In the genomic region with DNA sequence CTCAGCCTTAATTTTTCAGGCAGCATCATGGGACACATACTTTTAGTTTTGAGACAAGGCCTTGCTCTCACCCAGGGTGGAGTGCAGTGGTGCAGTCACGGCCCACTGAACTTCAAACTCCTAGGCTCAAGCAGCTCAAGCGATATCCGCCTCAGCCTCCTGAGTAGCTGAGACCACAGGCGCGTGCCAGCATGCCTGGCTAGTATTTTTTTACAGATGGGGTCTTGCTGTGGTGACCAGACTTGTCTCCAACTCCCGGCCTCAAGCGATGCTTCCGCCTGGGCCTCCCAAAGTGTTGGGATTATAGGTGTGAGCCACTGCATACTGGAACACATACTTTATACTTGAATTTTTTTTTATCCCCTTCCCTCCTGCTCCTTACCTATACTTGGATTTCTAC, we compare ENCODE assay signal across 16 cellular contexts. TPM values are rescaled to one million over a fixed set of nuclear protein-coding genes. Genes with fewer than 3 reads are reported as not detected.
DNase-seq lines count a peak whose midpoint lies in the region; ATAC-seq and TF ChIP-seq lines count a peak whose summit lies in the region.
"Had no signal": no experiment of that assay in that cellular context is flagged by ENCODE, and none has a peak within 500 bp of the region (broad histone marks: within the 10 kb centered on the region; RNA-seq: fewer than 3 reads in every experiment).

No MANE protein-coding gene starts in this region.

- TF ChIP-seq CTCF in esophagus muscularis mucosa (IDR thresholded peaks at IDR 0.05) (no peak), neutrophil (IDR thresholded peaks at IDR 0.05) (no peak), type B pancreatic cell (conservative IDR thresholded peaks at IDR 0.05) (no peak)

- peak; percentile 28 for DNase-seq in Right ventricle myocardium superior
- DNase-seq in Right ventricle myocardium inferior (ENCODE audit: missing footprints), result no peak
- no peak for DNase-seq in esophagus muscularis mucosa (ENCODE audit: extremely low spot score)
- DNase-seq in type B pancreatic cell (ENCODE audit: extremely low spot score, unreplicated experiment), result no peak
- no peak for DNase-seq in NCI-H748 (lab: John Stamatoyannopoulos, UW; ENCODE audit: unreplicated experiment)
- no peak for DNase-seq in CD4-positive, alpha-beta memory T cell
- DNase-seq: CD4-positive, alpha-beta T cell; KG1; NCI-H2171; NCI-H82; RPMI8226; upper lobe of left lung had no signal

- CTCF ChIA-PET in CD4-positive, alpha-beta memory T cell (lab: Charles Lee; ENCODE audit: partially characterized antibody), result interaction anchor here (1.0 to 4.8 kb wide), 3 partner anchors 9 to 15 kb away, joined by 3 to 61 read pairs (median 4); no protein-coding TSS in a partner anchor

- POLR2A ChIA-PET in CD4-positive, alpha-beta memory T cell (lab: Charles Lee; ENCODE audit: partially characterized antibody), result interaction anchor here (0.6 to 3.8 kb wide), 3 partner anchors 15 to 645 kb away, joined by 3 to 27 read pairs (median 3); no protein-coding TSS in a partner anchor

- no peaks in the 10 kb centered on the region for H3K9me3 Mint-ChIP-seq in type B pancreatic cell
- no peaks in the 10 kb centered on the region for H3K9me3 Mint-ChIP-seq in CD4-positive, alpha-beta memory T cell
- H3K9me3 Mint-ChIP-seq: CD4-positive, alpha-beta T cell; WTC11 had no signal

- WGBS in esophagus muscularis mucosa, result 93% methylated on average over 8 of the region's 8 CpGs

- no peaks in the 10 kb centered on the region for H3K9me3 ChIP-seq in esophagus muscularis mucosa
- H3K9me3 ChIP-seq in neutrophil, result no peaks in the 10 kb centered on the region
- no peaks in the 10 kb centered on the region for H3K9me3 ChIP-seq in CD4-positive, alpha-beta memory T cell (ENCODE audit: control insufficient read depth in 1 of 2, low read length in 2 of 2)
- H3K9me3 ChIP-seq: A549, upper lobe of left lung had no signal

- intact Hi-C loops in Right ventricle myocardium superior (cut with DNase I) (no loop called here), Right ventricle myocardium inferior (cut with DNase I) (loop anchor here (5.0 kb wide), 1 partner anchor 41 kb away; a partner anchor contains a TSS), esophagus muscularis mucosa (cut with DNase I) (no loop called here)
- intact Hi-C loops in CD4-positive, alpha-beta memory T cell (cut with micrococcal nuclease), result no loop called here

- H3K4me3 ChIP-seq in esophagus muscularis mucosa (no peak overlapping the region), neutrophil (ENCODE audit: low read depth in 1 of 2, low read length in 1 of 2) (no peak overlapping the region)
- no peak overlapping the region for H3K4me3 ChIP-seq in CD4-positive, alpha-beta memory T cell (ENCODE audit: low read length in 2 of 2)
- H3K4me3 ChIP-seq: A549, upper lobe of left lung had no signal

- H3K4me1 Mint-ChIP-seq in type B pancreatic cell (ENCODE audit: unreplicated experiment), result peaks cover 44% of the 10 kb centered on the region
- H3K4me1 Mint-ChIP-seq in CD4-positive, alpha-beta memory T cell, result peaks cover 24 to 59% (median 39%) of the 10 kb centered on the region in 4 donors

- no peaks in the 10 kb centered on the region for H3K27me3 ChIP-seq in esophagus muscularis mucosa
- H3K27me3 ChIP-seq in neutrophil, result no peaks in the 10 kb centered on the region
- no peaks in the 10 kb centered on the region for H3K27me3 ChIP-seq in CD4-positive, alpha-beta memory T cell (ENCODE audit: insufficient read depth, low read length)
- H3K27me3 ChIP-seq: upper lobe of left lung had no signal

- peaks cover 17 to 56% (median 38%) of the 10 kb centered on the region in 4 donors for H3K36me3 ChIP-seq in esophagus muscularis mucosa
- peaks cover 90% of the 10 kb centered on the region for H3K36me3 ChIP-seq in neutrophil
- H3K36me3 ChIP-seq in CD4-positive, alpha-beta memory T cell (ENCODE audit: insufficient read depth, low read length), result peaks cover 15% of the 10 kb centered on the region

- no peak for TF ChIP-seq EP300 in esophagus muscularis mucosa (IDR thresholded peaks at IDR 0.05)

- H3K36me3 Mint-ChIP-seq in type B pancreatic cell, result peaks cover 16% of the 10 kb centered on the region
- peaks cover 4 to 24% of the 10 kb centered on the region in 2 donors for H3K36me3 Mint-ChIP-seq in CD4-positive, alpha-beta memory T cell

- ATAC-seq in Right ventricle myocardium superior (ENCODE audit: poor library complexity), result no peak
- no peak for ATAC-seq in Right ventricle myocardium inferior
- ATAC-seq in GM18907 (IDR thresholded peaks at IDR 0.05; ENCODE audit: unreplicated experiment), result no peak
- ATAC-seq: A549, WTC11 had no signal

- H3K4me3 Mint-ChIP-seq in type B pancreatic cell, result no peak overlapping the region
- H3K4me3 Mint-ChIP-seq in CD4-positive, alpha-beta memory T cell, result no peak overlapping the region
- H3K4me3 Mint-ChIP-seq: CD4-positive, alpha-beta T cell; WTC11 had no signal

- H3K27me3 Mint-ChIP-seq in type B pancreatic cell, result no peaks in the 10 kb centered on the region
- no peaks in the 10 kb centered on the region for H3K27me3 Mint-ChIP-seq in CD4-positive, alpha-beta memory T cell
- H3K27me3 Mint-ChIP-seq: CD4-positive, alpha-beta T cell had no signal

- peaks cover 80 to 98% (median 93%) of the 10 kb centered on the region in 4 donors for H3K4me1 ChIP-seq in esophagus muscularis mucosa
- peaks cover 54 to 65% of the 10 kb centered on the region in 2 experiments for H3K4me1 ChIP-seq in neutrophil (ENCODE audit: control insufficient read depth in 1 of 2, insufficient read depth in 1 of 2, low read depth in 1 of 2, low read length in 1 of 2)
- H3K4me1 ChIP-seq in CD4-positive, alpha-beta memory T cell (ENCODE audit: insufficient read depth, low read length), result peaks cover 29% of the 10 kb centered on the region

- peak overlapping the region; percentile 48 for H3K27ac Mint-ChIP-seq in type B pancreatic cell
- peak overlapping the region in 2 of 7 donors; percentile 38 to 53 for H3K27ac Mint-ChIP-seq in CD4-positive, alpha-beta memory T cell
- H3K27ac Mint-ChIP-seq: CD4-positive, alpha-beta T cell had no signal

- H3K27ac ChIP-seq in esophagus muscularis mucosa (replicated peaks in 1 of 4) (peak overlapping the region; percentile 89 to 100 (median 98)), neutrophil (peak overlapping the region; percentile 5)
- H3K27ac ChIP-seq in CD4-positive, alpha-beta memory T cell (ENCODE audit: low read depth, low read length), result no peak overlapping the region
- H3K27ac ChIP-seq: A549 had no signal

- no peak for TF ChIP-seq POLR2A in esophagus muscularis mucosa (IDR thresholded peaks at IDR 0.05; ENCODE audit: low read depth)

RNA-seq across cellular contexts. Expression of gene RDH5, which starts 2.8 kb away (rescaled TPM):
- total RNA-seq in Right ventricle myocardium superior (10.1 TPM), Right ventricle myocardium inferior (12.9 TPM), esophagus muscularis mucosa (10 to 100 TPM; 13.8 to 23.0 (median 17.2) TPM), type B pancreatic cell (ENCODE audit: low replicate concordance) (7.4 and 14.1 TPM in 2 replicates)
- total RNA-seq in CD4-positive, alpha-beta memory T cell, result 10 to 100 TPM; 29.9 to 32.5 TPM
- 1 to 10 TPM; 1.4 to 1.8 TPM for polyA plus RNA-seq in CD4-positive, alpha-beta memory T cell

RNA-seq across cellular contexts. Expression of gene CD63, which starts 5.9 kb away (rescaled TPM):
- total RNA-seq in Right ventricle myocardium superior, result 723 TPM
- 790 TPM for total RNA-seq in Right ventricle myocardium inferior
- 1,000 to 10,000 TPM in 1 of 4 donors, 100 to 1,000 TPM in 3; 742 to 1,177 (median 845) TPM for total RNA-seq in esophagus muscularis mucosa
- total RNA-seq in type B pancreatic cell (ENCODE audit: low replicate concordance), result 525 and 567 TPM in 2 replicates
- 10 to 100 TPM; 76.4 to 79.7 TPM for total RNA-seq in CD4-positive, alpha-beta memory T cell
- polyA plus RNA-seq in CD4-positive, alpha-beta memory T cell, result 100 to 1,000 TPM; 191 to 349 TPM

RNA-seq across cellular contexts. Expression of gene BLOC1S1, which starts 7.1 kb away (rescaled TPM):
- total RNA-seq in Right ventricle myocardium superior, result 119 TPM
- total RNA-seq in Right ventricle myocardium inferior, result 128 TPM
- total RNA-seq in esophagus muscularis mucosa, result 100 to 1,000 TPM; 159 to 253 (median 196) TPM
- total RNA-seq in type B pancreatic cell (ENCODE audit: low replicate concordance), result 89.9 and 98.6 TPM in 2 replicates
- total RNA-seq in CD4-positive, alpha-beta memory T cell, result 10 to 100 TPM; 80.3 to 87.0 TPM
- polyA plus RNA-seq in CD4-positive, alpha-beta memory T cell, result 10 to 100 TPM; 75.1 to 87.1 TPM

RNA-seq across cellular contexts. Expression of gene ITGA7, which starts 15.2 kb away (rescaled TPM):
- total RNA-seq in Right ventricle myocardium superior, result 437 TPM
- 479 TPM for total RNA-seq in Right ventricle myocardium inferior
- total RNA-seq in esophagus muscularis mucosa, result 100 to 1,000 TPM; 155 to 245 (median 218) TPM
- total RNA-seq in type B pancreatic cell (ENCODE audit: low replicate concordance), result 10.4 and 39.2 TPM in 2 replicates
- 1 to 10 TPM; 2.5 to 2.9 TPM for total RNA-seq in CD4-positive, alpha-beta memory T cell
- not detected for polyA plus RNA-seq in CD4-positive, alpha-beta memory T cell

RNA-seq across cellular contexts. Expression of gene GDF11, which starts 20.0 kb away (rescaled TPM):
- 6.0 TPM for total RNA-seq in Right ventricle myocardium superior
- 9.7 TPM for total RNA-seq in Right ventricle myocardium inferior
- total RNA-seq in esophagus muscularis mucosa, result 1 to 10 TPM; 1.7 to 9.0 (median 4.9) TPM
- 11.8 and 40.1 TPM in 2 replicates for total RNA-seq in type B pancreatic cell (ENCODE audit: low replicate concordance)
- total RNA-seq in CD4-positive, alpha-beta memory T cell, result 10 to 100 TPM; 15.1 to 15.8 TPM
- 1 to 10 TPM in 1 of 2 donors, under 1 TPM in 1; 0.25 to 1.6 TPM for polyA plus RNA-seq in CD4-positive, alpha-beta memory T cell
